32 cellular contexts compared by ENCODE assay signal in the genomic region with DNA sequence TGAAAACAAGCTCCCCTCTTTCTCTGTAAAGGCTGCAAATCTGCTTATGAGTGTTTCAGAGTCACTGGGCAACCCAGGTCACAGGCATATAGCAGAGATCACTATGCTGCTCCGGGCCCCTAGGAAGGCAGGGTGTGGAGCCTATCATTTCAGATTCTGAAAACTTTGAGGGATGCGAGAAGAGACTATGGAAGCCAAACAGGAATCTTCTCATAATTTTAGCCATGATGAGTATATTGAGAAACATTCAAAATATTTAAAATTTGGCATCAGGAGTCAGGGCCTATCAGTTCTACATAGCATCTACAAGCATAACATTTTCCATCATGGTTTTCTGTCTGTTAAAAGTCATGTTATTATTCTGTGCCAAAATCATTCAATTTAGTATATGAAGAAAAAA.
DNase-seq lines count a peak whose midpoint lies in the region; ATAC-seq, FAIRE-seq and TF ChIP-seq lines count a peak whose summit lies in the region.
"Had no signal": no experiment of that assay in that cellular context is flagged by ENCODE, and none has a peak within 500 bp of the region (broad histone marks: within the 10 kb centered on the region; RNA-seq: fewer than 3 reads in every experiment).

No MANE protein-coding gene starts in this region.

- no peak for ATAC-seq in activated naive CD8-positive, alpha-beta T cell treated with anti-CD3 and anti-CD28 coated beads, Interleukin-2, amount 50 U/mL, for 24 hours
- ATAC-seq in left colon: no peak
- ATAC-seq: lower lobe of right lung; right cardiac atrium; stimulated activated memory B cell treated with anti-CD40 and anti-IgM and Interleukin-4, amounts not matched to agents 10 μg/mL and 1 μg/mL and 100 μg/mL, for 72 hours; T-cell; upper lobe of right lung had no signal

- no peak for TF ChIP-seq POLR2A in GM12892 (IDR thresholded peaks at IDR 0.05; ENCODE audit: low read depth, low read length)

- H3K27me3 ChIP-seq in WERI-Rb-1 (ENCODE audit: insufficient read depth, low read depth, severe bottlenecking): no peaks in the 10 kb centered on the region
- H3K27me3 ChIP-seq: SJCRH30, suprapubic skin, upper lobe of right lung had no signal

- H3K9me3 Mint-ChIP-seq in activated naive CD8-positive, alpha-beta T cell treated with anti-CD3 and anti-CD28 coated beads, Interleukin-2, amount 50 U/mL, for 24 hours: no peaks in the 10 kb centered on the region
- H3K9me3 Mint-ChIP-seq: activated T-helper 1 cell treated with anti-CD3 and anti-CD28 coated beads, Interleukin-12 subunit alpha, Interleukin-12 subunit beta, Interleukin-2, Interleukin-4 antibody, amounts not matched to agents 30 ng/mL and 10 ng/mL and 1 ng/mL, durations not matched to agents 14 hours and 24 hours and 36 hours; CD8-positive, alpha-beta memory T cell; stimulated activated memory B cell treated with anti-CD40 and anti-IgM and Interleukin-4, amounts not matched to agents 10 μg/mL and 1 μg/mL and 100 μg/mL, for 72 hours; T-cell had no signal

- H3K36me3 ChIP-seq in WERI-Rb-1: no peaks in the 10 kb centered on the region
- H3K36me3 ChIP-seq: lower lobe of right lung, SJCRH30, suprapubic skin, upper lobe of right lung had no signal

- H3K4me3 ChIP-seq in WERI-Rb-1 (ENCODE audit: low read depth, low read length) (no peak overlapping the region), foreskin fibroblast (ENCODE audit: low read depth in 1 of 2, low read length in 2 of 2) (no peak overlapping the region)
- H3K4me3 ChIP-seq: dorsolateral prefrontal cortex, lower lobe of right lung, SJCRH30, suprapubic skin, upper lobe of right lung had no signal

- H3K27ac Mint-ChIP-seq in activated naive CD8-positive, alpha-beta T cell treated with anti-CD3 and anti-CD28 coated beads, Interleukin-2, amount 50 U/mL, for 24 hours: no peak overlapping the region
- H3K27ac Mint-ChIP-seq: B cell, T-cell had no signal

- H3K27ac ChIP-seq in WERI-Rb-1: peak overlapping the region; percentile 47
- H3K27ac ChIP-seq in substantia nigra (ENCODE audit: low read depth, low read length, poor library complexity, severe bottlenecking): no peak overlapping the region
- H3K27ac ChIP-seq: dorsolateral prefrontal cortex, KMS-11, lower lobe of right lung, SJCRH30, suprapubic skin, upper lobe of right lung had no signal

- no peaks in the 10 kb centered on the region for H3K36me3 Mint-ChIP-seq in activated naive CD8-positive, alpha-beta T cell treated with anti-CD3 and anti-CD28 coated beads, Interleukin-2, amount 50 U/mL, for 24 hours (ENCODE audit: low read depth)
- H3K36me3 Mint-ChIP-seq: stimulated activated memory B cell treated with anti-CD40 and anti-IgM and Interleukin-4, amounts not matched to agents 10 μg/mL and 1 μg/mL and 100 μg/mL, for 72 hours; T-cell had no signal

- no peaks in the 10 kb centered on the region for H3K9me3 ChIP-seq in WERI-Rb-1 (ENCODE audit: severe bottlenecking)
- H3K9me3 ChIP-seq: lower lobe of right lung, suprapubic skin, upper lobe of right lung had no signal

- intact Hi-C loops in left colon (cut with DNase I, micrococcal nuclease): no loop called here

- peaks cover 23% of the 10 kb centered on the region for H3K4me1 Mint-ChIP-seq in activated naive CD8-positive, alpha-beta T cell treated with anti-CD3 and anti-CD28 coated beads, Interleukin-2, amount 50 U/mL, for 24 hours
- H3K4me1 Mint-ChIP-seq: CD8-positive, alpha-beta memory T cell; T-cell had no signal

- no peak for DNase-seq in GM12892 (ENCODE audit: insufficient read length)
- peak; percentile 43 for DNase-seq in WERI-Rb-1
- peak; percentile 77 for DNase-seq in fibroblast of peridontal ligament (ENCODE audit: extremely low read depth)
- DNase-seq in foreskin fibroblast: no peak
- no peak for DNase-seq in activated naive CD8-positive, alpha-beta T cell treated with anti-CD3 and anti-CD28 coated beads, Interleukin-2, amount 50 U/mL, for 24 hours
- no peak for DNase-seq in left colon
- no peak for DNase-seq in substantia nigra (lab: John Stamatoyannopoulos, UW)
- DNase-seq: activated CD4-positive, alpha-beta T cell treated with anti-CD3 and anti-CD28 coated beads, Interleukin-2, amount 50 U/mL, for 48 hours; activated CD8-positive, alpha-beta memory T cell treated with anti-CD3 and anti-CD28 coated beads, Interleukin-2, amount 50 U/mL, for 4 hours; activated naive CD4-positive, alpha-beta T cell treated with anti-CD3 and anti-CD28 coated beads, Interleukin-2, amount 50 U/mL, for 16 hours; aorta; CD8-positive, alpha-beta memory T cell; central memory CD4-positive, alpha-beta T cell; dorsolateral prefrontal cortex; lower lobe of right lung; NCI-H1417 treated with DMSO at 0.1 percent for 48 hours; NCI-H2081; NCI-H2227 treated with DMSO at 0.1 percent for 48 hours; posterior cingulate gyrus; right cardiac atrium; SJCRH30; stimulated activated CD4-positive, alpha-beta T cell treated with anti-CD3 and anti-CD28 coated beads, Interleukin-4, amount 100 ng/mL, for 24 hours; T-cell; upper lobe of right lung had no signal

- FAIRE-seq in GM12892 (lab: Jason Lieb, UNC): peak; percentile 14
- FAIRE-seq: GM18507, keratinocyte had no signal

- no peak for TF ChIP-seq CTCF in WERI-Rb-1 (IDR thresholded peaks at IDR 0.05; ENCODE audit: low read depth, low read length)
- no peak for TF ChIP-seq CTCF in foreskin fibroblast (IDR thresholded peaks at IDR 0.05; ENCODE audit: low read depth, low read length)

- H3K4me3 Mint-ChIP-seq in activated naive CD8-positive, alpha-beta T cell treated with anti-CD3 and anti-CD28 coated beads, Interleukin-2, amount 50 U/mL, for 24 hours: no peak overlapping the region
- H3K4me3 Mint-ChIP-seq: activated T-helper 1 cell treated with anti-CD3 and anti-CD28 coated beads, Interleukin-12 subunit alpha, Interleukin-12 subunit beta, Interleukin-2, Interleukin-4 antibody, amounts not matched to agents 30 ng/mL and 10 ng/mL and 1 ng/mL, durations not matched to agents 14 hours and 24 hours and 36 hours; B cell; CD8-positive, alpha-beta memory T cell; neural crest cell; stimulated activated memory B cell treated with anti-CD40 and anti-IgM and Interleukin-4, amounts not matched to agents 10 μg/mL and 1 μg/mL and 100 μg/mL, for 72 hours; T-cell had no signal

- no peaks in the 10 kb centered on the region for H3K27me3 Mint-ChIP-seq in activated naive CD8-positive, alpha-beta T cell treated with anti-CD3 and anti-CD28 coated beads, Interleukin-2, amount 50 U/mL, for 24 hours
- H3K27me3 Mint-ChIP-seq: B cell; stimulated activated memory B cell treated with anti-CD40 and anti-IgM and Interleukin-4, amounts not matched to agents 10 μg/mL and 1 μg/mL and 100 μg/mL, for 72 hours had no signal

Comparison
In these comparisons a context has a peak if more than half of its experiments do, and no peak if none do; other contexts are left out.
1. DNase-seq: peak in WERI-Rb-1 (single experiment) and fibroblast of peridontal ligament (single experiment); none in GM12892 (single experiment), foreskin fibroblast (0 of 2), activated naive CD8-positive, alpha-beta T cell treated with anti-CD3 and anti-CD28 coated beads, Interleukin-2, amount 50 U/mL, for 24 hours (single experiment), left colon (0 of 2) and substantia nigra (0 of 49).